ENCODE assay signal across 8 cellular contexts in the genomic region with DNA sequence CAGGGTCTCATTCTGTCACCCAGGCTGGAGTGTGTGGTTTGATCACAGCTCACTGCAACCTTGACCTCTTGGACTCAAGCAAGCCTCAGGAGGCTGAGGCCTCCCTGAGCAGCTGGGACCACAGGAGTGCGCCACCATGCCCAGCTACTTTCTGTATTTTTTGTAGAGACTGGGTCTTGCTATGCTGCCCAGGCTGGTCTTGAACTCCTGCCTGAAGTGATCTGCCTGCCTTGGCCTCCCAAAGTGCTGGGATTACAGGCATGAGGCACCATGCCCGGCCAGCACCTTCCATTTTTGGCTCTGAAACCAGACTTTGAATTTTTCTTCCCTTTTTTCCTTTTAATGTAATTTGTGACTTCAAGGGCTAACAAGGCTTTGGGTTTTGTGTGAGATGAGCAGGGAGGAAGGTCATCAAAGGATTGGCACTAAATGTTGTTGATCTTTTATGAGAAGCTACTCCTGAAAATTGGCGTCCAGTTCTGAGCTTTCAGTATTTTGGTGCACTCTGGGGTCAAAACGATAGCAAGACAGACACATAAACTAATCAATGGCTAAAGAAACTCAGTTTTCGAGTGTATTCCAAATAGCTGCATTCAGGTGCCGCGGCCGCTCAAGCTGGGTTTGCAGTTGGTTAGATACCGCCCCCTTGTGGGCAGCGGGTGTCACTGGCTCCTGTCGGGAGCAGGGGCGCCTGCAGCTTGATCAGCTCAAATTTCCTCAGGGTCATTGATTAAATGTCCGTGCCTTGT. TPM values are rescaled to one million over a fixed set of nuclear protein-coding genes. Genes with fewer than 3 reads are reported as not detected.
DNase-seq lines count a peak whose midpoint lies in the region; ATAC-seq and TF ChIP-seq lines count a peak whose summit lies in the region.

No MANE protein-coding gene starts in this region.

- H3K9me3 Mint-ChIP-seq in activated T-helper 2 cell treated with anti-CD3 and anti-CD28 coated beads, Interferon-gamma antibody, Interleukin-2, Interleukin-4, amounts not matched to agents 10 μg/mL and 5 μg/mL and 100 μg/mL, durations not matched to agents 14 hours and 24 hours and 36 hours: no peaks in the 10 kb centered on the region

- H3K27me3 ChIP-seq in KMS-11 (ENCODE audit: insufficient read depth, low read depth) (no peaks in the 10 kb centered on the region), suprapubic skin (no peaks in the 10 kb centered on the region)

- POLR2A ChIA-PET in RWPE1 (lab: Yijun Ruan, JAX; ENCODE audit: low non-redundant PET): no interaction called here

- DNase-seq in D341Med (ENCODE audit: low spot score): peak; percentile 87
- peak; percentile 77 for DNase-seq in RWPE1 (ENCODE audit: low spot score)
- DNase-seq in activated T-helper 2 cell treated with anti-CD3 and anti-CD28 coated beads, Interferon-gamma antibody, Interleukin-2, Interleukin-4, amounts not matched to agents 10 μg/mL and 5 μg/mL and 100 μg/mL, durations not matched to agents 14 hours and 24 hours and 36 hours (ENCODE audit: low spot score): peak; percentile 71
- peak; percentile 71 to 94 for DNase-seq in foreskin fibroblast
- peak; percentile 78 for DNase-seq in omental fat pad (ENCODE audit: low spot score)
- peak; percentile 87 to 92 for DNase-seq in suprapubic skin (ENCODE audit: low spot score in 2 of 2)

- no peaks in the 10 kb centered on the region for H3K36me3 Mint-ChIP-seq in activated T-helper 2 cell treated with anti-CD3 and anti-CD28 coated beads, Interferon-gamma antibody, Interleukin-2, Interleukin-4, amounts not matched to agents 10 μg/mL and 5 μg/mL and 100 μg/mL, durations not matched to agents 14 hours and 24 hours and 36 hours (ENCODE audit: low read depth)

- CTCF ChIA-PET in RWPE1 (lab: Yijun Ruan, JAX): interaction anchor here (0.5 to 3.9 kb wide), 23 partner anchors 9 to 240 kb away, joined by 3 to 64 read pairs (median 3); no protein-coding TSS in a partner anchor

- H3K27ac ChIP-seq in KMS-11: no peak overlapping the region
- H3K27ac ChIP-seq in RWPE1: no peak overlapping the region
- H3K27ac ChIP-seq in suprapubic skin: no peak overlapping the region

- H4K20me1 ChIP-seq in KMS-11 (ENCODE audit: insufficient read depth): no peaks in the 10 kb centered on the region

- no peak for TF ChIP-seq POLR2A in suprapubic skin (IDR thresholded peaks at IDR 0.05)

- H3K9ac ChIP-seq in KMS-11: no peak overlapping the region

- no peak overlapping the region; the same call in 1 of the 2 replicates for H3K4me2 ChIP-seq in KMS-11

- intact Hi-C loops in activated T-helper 2 cell treated with anti-CD3 and anti-CD28 coated beads, Interferon-gamma antibody, Interleukin-2, Interleukin-4, amounts not matched to agents 10 μg/mL and 5 μg/mL and 100 μg/mL, durations not matched to agents 14 hours and 24 hours and 36 hours (cut with micrococcal nuclease): loop anchor here (1.0 to 2.0 kb wide), 3 partner anchors 81 to 144 kb away; no protein-coding TSS in a partner anchor

- no peaks in the 10 kb centered on the region for H3K4me1 ChIP-seq in KMS-11 (ENCODE audit: low read depth, poor library complexity, severe bottlenecking)
- no peaks in the 10 kb centered on the region for H3K4me1 ChIP-seq in suprapubic skin

- ATAC-seq in GM21447 (IDR thresholded peaks at IDR 0.05; ENCODE audit: unreplicated experiment) (peak; percentile 81), omental fat pad (ENCODE audit: low FRiP score) (peak; percentile 55)

- H3K36me3 ChIP-seq in KMS-11 (ENCODE audit: insufficient read depth): no peaks in the 10 kb centered on the region
- H3K36me3 ChIP-seq in suprapubic skin: no peaks in the 10 kb centered on the region

- 16% methylated on average over 13 of the region's 13 CpGs for WGBS in suprapubic skin

- no peak for TF ChIP-seq EP300 in suprapubic skin (IDR thresholded peaks at IDR 0.05)

- H3K4me3 ChIP-seq in KMS-11 (IDR thresholded peaks at IDR 0.05; ENCODE audit: insufficient read depth, low read depth, low read length) (no peak overlapping the region), foreskin fibroblast (ENCODE audit: low read depth in 1 of 2, low read length in 2 of 2) (no peak overlapping the region), suprapubic skin (no peak overlapping the region)

- no peaks in the 10 kb centered on the region for H3K9me3 ChIP-seq in suprapubic skin

- peaks cover 6% of the 10 kb centered on the region for H3K4me1 Mint-ChIP-seq in activated T-helper 2 cell treated with anti-CD3 and anti-CD28 coated beads, Interferon-gamma antibody, Interleukin-2, Interleukin-4, amounts not matched to agents 10 μg/mL and 5 μg/mL and 100 μg/mL, durations not matched to agents 14 hours and 24 hours and 36 hours (ENCODE audit: low read depth)

- no peaks in the 10 kb centered on the region for H3K79me2 ChIP-seq in KMS-11 (ENCODE audit: insufficient read depth, low read depth)

- peak overlapping the region; percentile 46; the same call in 1 of the 2 replicates for H2AFZ ChIP-seq in KMS-11 (ENCODE audit: low read depth)

- TF ChIP-seq CTCF in KMS-11 (conservative IDR thresholded peaks at IDR 0.05; ENCODE audit: low read depth, low read length): peak; percentile 84
- peak; percentile 96 for TF ChIP-seq CTCF in RWPE1 (conservative IDR thresholded peaks at IDR 0.05; ENCODE audit: low read depth)
- TF ChIP-seq CTCF in foreskin fibroblast (IDR thresholded peaks at IDR 0.05; ENCODE audit: low read depth, low read length): peak; percentile 96
- peak in 2 of 3 donors; percentile 39 to 92 for TF ChIP-seq CTCF in omental fat pad (IDR thresholded peaks at IDR 0.05)
- peak; percentile 91 to 95 for TF ChIP-seq CTCF in suprapubic skin (IDR thresholded peaks at IDR 0.05)

- no peak overlapping the region for H3K27ac Mint-ChIP-seq in activated T-helper 2 cell treated with anti-CD3 and anti-CD28 coated beads, Interferon-gamma antibody, Interleukin-2, Interleukin-4, amounts not matched to agents 10 μg/mL and 5 μg/mL and 100 μg/mL, durations not matched to agents 14 hours and 24 hours and 36 hours

- peaks cover 26% of the 10 kb centered on the region for H3K27me3 Mint-ChIP-seq in activated T-helper 2 cell treated with anti-CD3 and anti-CD28 coated beads, Interferon-gamma antibody, Interleukin-2, Interleukin-4, amounts not matched to agents 10 μg/mL and 5 μg/mL and 100 μg/mL, durations not matched to agents 14 hours and 24 hours and 36 hours (ENCODE audit: low read depth)

- H3K4me3 Mint-ChIP-seq in activated T-helper 2 cell treated with anti-CD3 and anti-CD28 coated beads, Interferon-gamma antibody, Interleukin-2, Interleukin-4, amounts not matched to agents 10 μg/mL and 5 μg/mL and 100 μg/mL, durations not matched to agents 14 hours and 24 hours and 36 hours (ENCODE audit: low read depth): no peak overlapping the region

RNA-seq across cellular contexts. Expression of gene CLMP, which starts 51.9 kb away (rescaled TPM):
- total RNA-seq in activated T-helper 2 cell treated with anti-CD3 and anti-CD28 coated beads, Interferon-gamma antibody, Interleukin-2, Interleukin-4, amounts not matched to agents 10 μg/mL and 5 μg/mL and 100 μg/mL, durations not matched to agents 14 hours and 24 hours and 36 hours: 0.05 and 0.11 TPM in 2 replicates
- total RNA-seq in omental fat pad (100 to 1,000 TPM in 3 of 4 donors, 10 to 100 TPM in 1; 89.7 to 182 (median 157) TPM), suprapubic skin (10 to 100 TPM; 17.5 to 26.9 (median 19.9) TPM)

Comparison
In these comparisons a context has a peak if more than half of its experiments do, and no peak if none do; other contexts are left out.
1. RNA of gene CLMP, which starts 51.9 kb away (total RNA-seq): 89.7 to 182 TPM in omental fat pad and 17.5 to 26.9 TPM in suprapubic skin; 0.05 to 0.11 TPM in activated T-helper 2 cell treated with anti-CD3 and anti-CD28 coated beads, Interferon-gamma antibody, Interleukin-2, Interleukin-4, amounts not matched to agents 10 μg/mL and 5 μg/mL and 100 μg/mL, durations not matched to agents 14 hours and 24 hours and 36 hours; every median in the first group is over 10 times any median in the second.
2. Peak in every context shown above with its lines, with median percentiles within 50 percentile points of each other: DNase-seq and CTCF ChIP-seq.